In genomic region chr7:150988230-150989226, GRCh38 we compare ENCODE assay signal across 9 cellular contexts. TPM values are rescaled to one million over a fixed set of nuclear protein-coding genes. Genes with fewer than 3 reads are reported as not detected.
DNase-seq lines count a peak whose midpoint lies in the region; ATAC-seq and TF ChIP-seq lines count a peak whose summit lies in the region.
"Had no signal": no experiment of that assay in that cellular context is flagged by ENCODE, and none has a peak within 500 bp of the region (broad histone marks: within the 10 kb centered on the region; RNA-seq: fewer than 3 reads in every experiment).

No MANE protein-coding gene starts in this region.

- peak overlapping the region in 10 of 11 experiments; percentile 16 to 80 (median 72); a peak in 19 of 22 replicates for H3K9ac ChIP-seq in BLaER1 treated with 17β-estradiol and CSF1 and Interleukin-3, amounts not matched to agents 10 nM and 100 nM

- no TSS peak for BruUV-seq in OCI-LY7 (replicated peaks; lab: Mats Ljungman, UMichigan)

- no peak for TF ChIP-seq POLR2A in uterus (IDR thresholded peaks at IDR 0.05)

- H3K36me3 ChIP-seq in BLaER1 treated with 17β-estradiol and CSF1 and Interleukin-3, amounts not matched to agents 10 nM and 100 nM, result peaks cover 0 to 11% (median 0%) of the 10 kb centered on the region in 11 experiments; a peak in 1 of 22 replicates
- H3K36me3 ChIP-seq in OCI-LY7 (ENCODE audit: insufficient read depth, low read length) (no peaks in the 10 kb centered on the region), uterus (no peaks in the 10 kb centered on the region)

- peak overlapping the region; percentile 32 to 91 (median 79); a peak in 21 of 22 replicates for H3K27ac ChIP-seq in BLaER1 treated with 17β-estradiol and CSF1 and Interleukin-3, amounts not matched to agents 10 nM and 100 nM
- H3K27ac ChIP-seq in OCI-LY7 (ENCODE audit: low read depth, low read length, poor library complexity, severe bottlenecking) (no peak overlapping the region), uterus (peak overlapping the region; percentile 54 to 65)

- no peaks in the 10 kb centered on the region for H3K36me3 Mint-ChIP-seq in activated T-helper 2 cell treated with anti-CD3 and anti-CD28 coated beads, Interferon-gamma antibody, Interleukin-2, Interleukin-4, amounts not matched to agents 10 μg/mL and 5 μg/mL and 100 μg/mL, durations not matched to agents 14 hours and 24 hours and 36 hours (ENCODE audit: low read depth)

- POLR2A ChIA-PET in OCI-LY7 (lab: Charles Lee), result no interaction called here

- no peak overlapping the region for H2AFZ ChIP-seq in OCI-LY7 (ENCODE audit: low read length)

- peak overlapping the region; percentile 14 for H3K4me3 Mint-ChIP-seq in activated T-helper 2 cell treated with anti-CD3 and anti-CD28 coated beads, Interferon-gamma antibody, Interleukin-2, Interleukin-4, amounts not matched to agents 10 μg/mL and 5 μg/mL and 100 μg/mL, durations not matched to agents 14 hours and 24 hours and 36 hours (ENCODE audit: low read depth)

- intact Hi-C loops in OCI-LY7 (cut with micrococcal nuclease; ENCODE audit: unreplicated experiment) (loop anchor here (1.0 to 2.0 kb wide), 4 partner anchors 25 to 210 kb away; no protein-coding TSS in a partner anchor), uterus (cut with DNase I; ENCODE audit: low total_unique reads) (no loop called here)
- intact Hi-C loops in activated T-helper 2 cell treated with anti-CD3 and anti-CD28 coated beads, Interferon-gamma antibody, Interleukin-2, Interleukin-4, amounts not matched to agents 10 μg/mL and 5 μg/mL and 100 μg/mL, durations not matched to agents 14 hours and 24 hours and 36 hours (cut with micrococcal nuclease), result loop anchor here (1.0 kb wide), 2 partner anchors 25 to 90 kb away; no protein-coding TSS in a partner anchor

- peaks cover 30% of the 10 kb centered on the region for H3K27me3 Mint-ChIP-seq in activated T-helper 2 cell treated with anti-CD3 and anti-CD28 coated beads, Interferon-gamma antibody, Interleukin-2, Interleukin-4, amounts not matched to agents 10 μg/mL and 5 μg/mL and 100 μg/mL, durations not matched to agents 14 hours and 24 hours and 36 hours (ENCODE audit: low read depth)

- no peaks in the 10 kb centered on the region; a peak in 1 of 22 replicates for H3K27me3 ChIP-seq in BLaER1 treated with 17β-estradiol and CSF1 and Interleukin-3, amounts not matched to agents 10 nM and 100 nM
- no peaks in the 10 kb centered on the region for H3K27me3 ChIP-seq in uterus

- DNase-seq in HUDEP-2 (lab: John Stamatoyannopoulos, UW; ENCODE audit: unreplicated experiment in 76 of 76) (peak in 39 of 76 experiments; percentile 5 to 67 (median 44)), OCI-LY7 (ENCODE audit: low spot score) (peak; percentile 68), foreskin fibroblast (peak in 1 of 2 donors; percentile 50), nucleus accumbens (lab: John Stamatoyannopoulos, UW) (peak in 48 of 56 donors; percentile 18 to 87 (median 64)), uterus (peak; percentile 65 to 71)
- peak; percentile 55 for DNase-seq in activated T-helper 2 cell treated with anti-CD3 and anti-CD28 coated beads, Interferon-gamma antibody, Interleukin-2, Interleukin-4, amounts not matched to agents 10 μg/mL and 5 μg/mL and 100 μg/mL, durations not matched to agents 14 hours and 24 hours and 36 hours (ENCODE audit: low spot score)

- peak overlapping the region; percentile 80 to 97 (median 93) for H3K4me2 ChIP-seq in BLaER1 treated with 17β-estradiol and CSF1 and Interleukin-3, amounts not matched to agents 10 nM and 100 nM
- peak overlapping the region; percentile 8; the same call in 1 of the 2 replicates for H3K4me2 ChIP-seq in OCI-LY7 (ENCODE audit: low read length)

- H3K4me1 ChIP-seq in BLaER1 treated with 17β-estradiol and CSF1 and Interleukin-3, amounts not matched to agents 10 nM and 100 nM, result peaks cover 47 to 59% (median 53%) of the 10 kb centered on the region in 10 experiments
- H3K4me1 ChIP-seq in OCI-LY7 (ENCODE audit: insufficient read depth, low read length, poor library complexity, severe bottlenecking), result peaks cover 11% of the 10 kb centered on the region
- peaks cover 0 to 10% of the 10 kb centered on the region in 2 donors for H3K4me1 ChIP-seq in uterus

- H3K27ac Mint-ChIP-seq in activated T-helper 2 cell treated with anti-CD3 and anti-CD28 coated beads, Interferon-gamma antibody, Interleukin-2, Interleukin-4, amounts not matched to agents 10 μg/mL and 5 μg/mL and 100 μg/mL, durations not matched to agents 14 hours and 24 hours and 36 hours, result no peak overlapping the region

- no peak for ATAC-seq in GM21737 (IDR thresholded peaks at IDR 0.05; ENCODE audit: unreplicated experiment)

- peak overlapping the region in 9 of 10 experiments; percentile 8 to 58 (median 46); a peak in 14 of 20 replicates for H3K4me3 ChIP-seq in BLaER1 treated with 17β-estradiol and CSF1 and Interleukin-3, amounts not matched to agents 10 nM and 100 nM
- H3K4me3 ChIP-seq in OCI-LY7 (ENCODE audit: low read depth, low read length, poor library complexity, severe bottlenecking) (no peak overlapping the region), foreskin fibroblast (ENCODE audit: low read depth in 1 of 2, low read length in 2 of 2) (no peak overlapping the region), uterus (no peak overlapping the region)

- peaks cover 0 to 26% (median 0%) of the 10 kb centered on the region in 11 experiments; a peak in 4 of 22 replicates for H4K20me1 ChIP-seq in BLaER1 treated with 17β-estradiol and CSF1 and Interleukin-3, amounts not matched to agents 10 nM and 100 nM
- H4K20me1 ChIP-seq in OCI-LY7 (ENCODE audit: insufficient read depth, low read length), result no peaks in the 10 kb centered on the region

- H3K9me3 ChIP-seq in BLaER1 treated with 17β-estradiol and CSF1 and Interleukin-3, amounts not matched to agents 10 nM and 100 nM (replicated peaks in 1 of 11), result peaks cover 17 to 23% (median 20%) of the 10 kb centered on the region in 11 experiments
- no peaks in the 10 kb centered on the region for H3K9me3 ChIP-seq in OCI-LY7 (ENCODE audit: low read length)
- H3K9me3 ChIP-seq in uterus, result no peaks in the 10 kb centered on the region

- TF ChIP-seq CTCF in OCI-LY7 (conservative IDR thresholded peaks at IDR 0.05; ENCODE audit: low read length) (peak; percentile 88), foreskin fibroblast (IDR thresholded peaks at IDR 0.05; ENCODE audit: low read depth, low read length) (peak; percentile 76), uterus (IDR thresholded peaks at IDR 0.05) (peak; percentile 85 to 92 (median 88))

- H3K4me1 Mint-ChIP-seq in activated T-helper 2 cell treated with anti-CD3 and anti-CD28 coated beads, Interferon-gamma antibody, Interleukin-2, Interleukin-4, amounts not matched to agents 10 μg/mL and 5 μg/mL and 100 μg/mL, durations not matched to agents 14 hours and 24 hours and 36 hours (ENCODE audit: low read depth), result peaks cover 12% of the 10 kb centered on the region

- no peaks in the 10 kb centered on the region for H3K79me2 ChIP-seq in OCI-LY7 (ENCODE audit: insufficient read depth, low read depth, low read length)

- CTCF ChIA-PET in OCI-LY7 (lab: Charles Lee; ENCODE audit: unreplicated experiment), result interaction anchor here (0.6 to 1.0 kb wide), 4 partner anchors 39 to 1737 kb away, joined by 3 to 10 read pairs (median 7); no protein-coding TSS in a partner anchor

- H3K9me2 ChIP-seq in OCI-LY7 (ENCODE audit: insufficient read depth, low read length), result no peaks in the 10 kb centered on the region

- peaks cover 3% of the 10 kb centered on the region for H3K9me3 Mint-ChIP-seq in activated T-helper 2 cell treated with anti-CD3 and anti-CD28 coated beads, Interferon-gamma antibody, Interleukin-2, Interleukin-4, amounts not matched to agents 10 μg/mL and 5 μg/mL and 100 μg/mL, durations not matched to agents 14 hours and 24 hours and 36 hours

RNA-seq across cellular contexts. Expression of gene NOS3, which starts 2.3 kb away (rescaled TPM):
- 0.41 and 0.82 TPM in 2 replicates for total RNA-seq in OCI-LY7 (2014; rRNA removed; shearing (Covaris generic))
- total RNA-seq in OCI-LY7 (2022) (0.30 and 0.78 TPM in 2 replicates), uterus (10 to 100 TPM in 2 of 4 donors, 1 to 10 TPM in 2; 6.6 to 50.1 (median 15.8) TPM)
- 9.8 TPM in 2 replicates for total RNA-seq in activated T-helper 2 cell treated with anti-CD3 and anti-CD28 coated beads, Interferon-gamma antibody, Interleukin-2, Interleukin-4, amounts not matched to agents 10 μg/mL and 5 μg/mL and 100 μg/mL, durations not matched to agents 14 hours and 24 hours and 36 hours

RNA-seq across cellular contexts. Expression of gene KCNH2, which starts 10.4 kb away (rescaled TPM):
- total RNA-seq in OCI-LY7 (2014; rRNA removed; shearing (Covaris generic)), result 4.0 and 7.5 TPM in 2 replicates
- 5.8 and 6.2 TPM in 2 replicates for total RNA-seq in OCI-LY7 (2022)
- total RNA-seq in activated T-helper 2 cell treated with anti-CD3 and anti-CD28 coated beads, Interferon-gamma antibody, Interleukin-2, Interleukin-4, amounts not matched to agents 10 μg/mL and 5 μg/mL and 100 μg/mL, durations not matched to agents 14 hours and 24 hours and 36 hours, result 0.30 and 0.41 TPM in 2 replicates
- total RNA-seq in uterus, result 10 to 100 TPM in 3 of 4 donors, 1 to 10 TPM in 1; 9.1 to 51.0 (median 22.8) TPM

RNA-seq across cellular contexts. Expression of gene ATG9B, which starts 35.8 kb away (rescaled TPM):
- 0.18 and 1.1 TPM in 2 replicates for total RNA-seq in OCI-LY7 (2014; rRNA removed; shearing (Covaris generic))
- total RNA-seq in OCI-LY7 (2022) (0.94 and 0.97 TPM in 2 replicates), uterus (1 to 10 TPM in 1 of 4 donors, under 1 TPM in 2, not detected in 1; 0.55 to 1.5 (median 0.76) TPM)
- total RNA-seq in activated T-helper 2 cell treated with anti-CD3 and anti-CD28 coated beads, Interferon-gamma antibody, Interleukin-2, Interleukin-4, amounts not matched to agents 10 μg/mL and 5 μg/mL and 100 μg/mL, durations not matched to agents 14 hours and 24 hours and 36 hours, result 5.0 and 6.4 TPM in 2 replicates
- total RNA-seq: subcutaneous adipose tissue had no signal

RNA-seq across cellular contexts. Expression of gene ABCB8, which starts 39.7 kb away (rescaled TPM):
- total RNA-seq in OCI-LY7 (2014; rRNA removed; shearing (Covaris generic)), result 29.5 and 32.0 TPM in 2 replicates
- 63.9 and 64.7 TPM in 2 replicates for total RNA-seq in OCI-LY7 (2022)
- 59.5 and 59.6 TPM in 2 replicates for total RNA-seq in activated T-helper 2 cell treated with anti-CD3 and anti-CD28 coated beads, Interferon-gamma antibody, Interleukin-2, Interleukin-4, amounts not matched to agents 10 μg/mL and 5 μg/mL and 100 μg/mL, durations not matched to agents 14 hours and 24 hours and 36 hours
- 10 to 100 TPM; 18.7 to 54.3 (median 26.0) TPM for total RNA-seq in uterus

RNA-seq across cellular contexts. Expression of gene ASIC3, which starts 59.8 kb away (rescaled TPM):
- 3.3 and 7.9 TPM in 2 replicates for total RNA-seq in OCI-LY7 (2014; rRNA removed; shearing (Covaris generic))
- total RNA-seq in OCI-LY7 (2022) (14.8 and 22.3 TPM in 2 replicates), uterus (10 to 100 TPM in 1 of 4 donors, 1 to 10 TPM in 2, not detected in 1; 1.0 to 16.8 (median 1.3) TPM)
- total RNA-seq in activated T-helper 2 cell treated with anti-CD3 and anti-CD28 coated beads, Interferon-gamma antibody, Interleukin-2, Interleukin-4, amounts not matched to agents 10 μg/mL and 5 μg/mL and 100 μg/mL, durations not matched to agents 14 hours and 24 hours and 36 hours, result 3.3 and 4.0 TPM in 2 replicates

Comparison
In these comparisons a context has a peak if more than half of its experiments do, and no peak if none do; other contexts are left out.
1. H3K4me3 ChIP-seq: peak in BLaER1 treated with 17β-estradiol and CSF1 and Interleukin-3, amounts not matched to agents 10 nM and 100 nM (9 of 10); none in OCI-LY7 (single experiment), foreskin fibroblast (0 of 2) and uterus (0 of 2).
2. Peak in every context shown above with its lines, with median percentiles within 50 percentile points of each other: CTCF ChIP-seq.